8 cellular contexts compared by ENCODE assay signal in the genomic region with DNA sequence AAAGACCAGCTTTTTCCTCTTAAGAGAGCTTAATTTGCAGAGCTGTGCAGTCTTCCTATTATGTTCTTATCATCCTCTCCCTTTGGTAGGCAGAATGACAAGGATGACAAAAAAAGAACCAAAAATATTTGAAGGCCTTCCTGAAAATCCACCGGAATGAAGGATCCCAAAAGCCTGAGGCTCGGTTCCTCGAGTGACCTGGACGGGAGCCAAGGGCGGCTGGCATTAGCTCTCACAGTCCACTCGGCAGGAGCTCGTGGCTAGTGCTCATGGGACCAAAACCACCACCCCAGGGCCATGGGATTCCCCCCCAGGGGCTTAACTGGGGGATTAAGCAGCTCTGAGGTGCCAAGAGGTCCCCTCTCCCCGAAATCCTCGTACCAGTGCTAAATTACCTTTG. TPM values are rescaled to one million over a fixed set of nuclear protein-coding genes. Genes with fewer than 3 reads are reported as not detected.
DNase-seq lines count a peak whose midpoint lies in the region; ATAC-seq and TF ChIP-seq lines count a peak whose summit lies in the region.

No MANE protein-coding gene starts in this region.

- ATAC-seq in GM21526 (IDR thresholded peaks at IDR 0.05; ENCODE audit: low FRiP score, unreplicated experiment) = no peak

- H3K4me3 ChIP-seq in LNCaP clone FGC (ENCODE audit: low read depth, low read length) = peak overlapping the region; percentile 61

- intact Hi-C loops in activated naive CD4-positive, alpha-beta T cell treated with anti-CD3 and anti-CD28 coated beads for 36 hours (cut with micrococcal nuclease) = no loop called here

- H3K4me3 Mint-ChIP-seq in activated naive CD4-positive, alpha-beta T cell treated with anti-CD3 and anti-CD28 coated beads for 36 hours = peak overlapping the region; percentile 75
- peak overlapping the region; percentile 88 for H3K4me3 Mint-ChIP-seq in nephron progenitor cell

- H3K36me3 Mint-ChIP-seq in activated naive CD4-positive, alpha-beta T cell treated with anti-CD3 and anti-CD28 coated beads for 36 hours (ENCODE audit: low read depth) = no peaks in the 10 kb centered on the region
- H3K36me3 Mint-ChIP-seq in nephron progenitor cell (ENCODE audit: low read depth) = no peaks in the 10 kb centered on the region

- no peak for DNase-seq in activated naive CD4-positive, alpha-beta T cell treated with anti-CD3 and anti-CD28 coated beads for 36 hours
- no peak for DNase-seq in activated naive CD4-positive, alpha-beta T cell treated with anti-CD3 and anti-CD28 coated beads, Interleukin-2, amount 50 U/mL, for 16 hours
- DNase-seq in LNCaP clone FGC (ENCODE audit: low read depth) (no peak), ecto neural progenitor cell (ENCODE audit: low spot score) (peak; percentile 55), nephron progenitor cell (no peak), HT-29 (ENCODE audit: low spot score) (no peak), RPMI8226 (no peak)

- no peak overlapping the region for H3K27ac Mint-ChIP-seq in activated naive CD4-positive, alpha-beta T cell treated with anti-CD3 and anti-CD28 coated beads for 36 hours
- no peak overlapping the region for H3K27ac Mint-ChIP-seq in nephron progenitor cell

- H3K27me3 Mint-ChIP-seq in activated naive CD4-positive, alpha-beta T cell treated with anti-CD3 and anti-CD28 coated beads for 36 hours (ENCODE audit: low read depth) = peaks cover 5% of the 10 kb centered on the region
- H3K27me3 Mint-ChIP-seq in nephron progenitor cell (ENCODE audit: low read depth, poor library complexity) = peaks cover 37% of the 10 kb centered on the region

- TF ChIP-seq CTCF in LNCaP clone FGC (IDR thresholded peaks at IDR 0.05; ENCODE audit: control insufficient read depth, extremely low read depth, insufficient read depth) = no peak
- TF ChIP-seq CTCF in nephron progenitor cell (IDR thresholded peaks at IDR 0.05) = no peak

- CTCF ChIA-PET in activated naive CD4-positive, alpha-beta T cell treated with anti-CD3 and anti-CD28 coated beads for 36 hours (lab: Charles Lee) = interaction anchor here (0.6 to 2.4 kb wide), 3 partner anchors 394 to 455 kb away, joined by 3 to 7 read pairs (median 3); no protein-coding TSS in a partner anchor

- peaks cover 9% of the 10 kb centered on the region for H3K4me1 Mint-ChIP-seq in activated naive CD4-positive, alpha-beta T cell treated with anti-CD3 and anti-CD28 coated beads for 36 hours (ENCODE audit: low read depth)
- peaks cover 39% of the 10 kb centered on the region for H3K4me1 Mint-ChIP-seq in nephron progenitor cell

- H3K9me3 Mint-ChIP-seq in activated naive CD4-positive, alpha-beta T cell treated with anti-CD3 and anti-CD28 coated beads for 36 hours = no peaks in the 10 kb centered on the region
- H3K9me3 Mint-ChIP-seq in nephron progenitor cell = no peaks in the 10 kb centered on the region

RNA-seq across cellular contexts. Expression of a gene that starts 0.6 kb away (rescaled TPM):
- under 1 TPM; 0.05 to 0.25 TPM for total RNA-seq in activated naive CD4-positive, alpha-beta T cell treated with anti-CD3 and anti-CD28 coated beads for 36 hours
- total RNA-seq in HT-29 (2014; rRNA removed; shearing (Covaris generic)) = not detected in 2 replicates
